Comparison of ENCODE assay signal across 9 cellular contexts in the genomic region with DNA sequence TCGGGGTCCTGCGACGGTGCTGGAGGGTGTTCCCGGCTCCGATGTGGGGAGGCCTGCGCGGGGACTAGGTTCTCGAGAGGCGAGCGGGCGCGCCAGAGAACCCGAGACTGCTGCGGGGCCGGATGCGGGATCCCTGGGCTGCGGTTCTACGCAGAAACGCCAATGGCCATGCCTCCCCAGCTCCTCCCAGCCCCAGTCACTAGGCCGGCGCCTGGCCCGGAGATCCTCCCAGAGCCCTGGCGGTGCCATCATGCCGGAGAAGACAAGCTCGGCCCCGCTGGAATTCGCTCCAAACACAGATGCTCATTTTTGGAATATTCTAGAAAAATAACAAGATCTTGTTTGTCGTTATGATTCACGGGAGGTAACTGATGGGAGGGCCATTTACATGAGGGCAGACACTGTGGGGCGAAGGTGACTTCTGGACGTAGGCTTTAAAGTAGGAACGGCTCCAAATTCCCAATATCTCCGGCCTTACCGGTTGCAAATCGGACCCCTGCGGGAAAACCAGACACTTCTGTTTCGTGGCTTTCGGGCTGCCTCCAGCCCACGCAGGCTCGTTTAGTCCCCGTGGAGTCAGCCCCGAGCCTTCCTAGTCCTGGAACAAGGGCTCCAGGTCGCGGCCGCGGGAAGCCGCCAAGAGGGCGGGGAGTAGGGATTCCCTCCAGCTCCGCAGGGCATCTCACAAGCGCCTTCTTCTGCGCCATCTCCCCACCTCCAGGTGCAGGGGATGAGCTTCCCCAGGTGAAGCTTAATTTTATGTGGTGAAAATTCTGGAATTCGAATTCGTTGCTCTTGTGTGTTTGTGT.
A peak's percentile ranks its signal among the peaks of the same experiment; 100 is the strongest.
DNase-seq lines count a peak whose midpoint lies in the region; ATAC-seq and TF ChIP-seq lines count a peak whose summit lies in the region.
"Had no signal": no experiment of that assay in that cellular context is flagged by ENCODE, and none has a peak within 500 bp of the region (broad histone marks: within the 10 kb centered on the region; RNA-seq: fewer than 3 reads in every experiment).

No MANE protein-coding gene starts in this region.

- H3K4me1 ChIP-seq in heart left ventricle (peaks cover 0 to 51% (median 26%) of the 10 kb centered on the region in 12 donors), upper lobe of right lung (peaks cover 27% of the 10 kb centered on the region)

- peak overlapping the region in 1 of 10 donors; percentile 56 for H3K27ac Mint-ChIP-seq in naive thymus-derived CD8-positive, alpha-beta T cell

- intact Hi-C loops in heart left ventricle (cut with DNase I) (no loop called here), left ventricle myocardium superior (cut with micrococcal nuclease) (no loop called here), upper lobe of right lung (cut with DNase I) (no loop called here)

- H3K36me3 ChIP-seq in heart left ventricle (no peaks in the 10 kb centered on the region), upper lobe of right lung (no peaks in the 10 kb centered on the region)

- peaks cover 48 to 100% (median 83%) of the 10 kb centered on the region in 5 donors for H3K27me3 Mint-ChIP-seq in naive thymus-derived CD8-positive, alpha-beta T cell

- TF ChIP-seq POLR2A in heart left ventricle (IDR thresholded peaks at IDR 0.05) = no peak

- H3K36me3 Mint-ChIP-seq in naive thymus-derived CD8-positive, alpha-beta T cell = peaks cover 0 to 2% (median 0%) of the 10 kb centered on the region in 3 donors

- no peak overlapping the region for H3K27ac ChIP-seq in heart left ventricle
- H3K27ac ChIP-seq in cingulate gyrus (ENCODE audit: low read depth, low read length) = peak overlapping the region; percentile 19
- H3K27ac ChIP-seq in upper lobe of right lung = no peak overlapping the region

- H3K27me3 ChIP-seq in heart left ventricle (peaks cover 65 to 100% (median 98%) of the 10 kb centered on the region in 9 donors), upper lobe of right lung (peaks cover 98% of the 10 kb centered on the region)

- no peak for ATAC-seq in heart left ventricle
- no peak for ATAC-seq in left ventricle myocardium superior
- ATAC-seq in naive thymus-derived CD8-positive, alpha-beta T cell = no peak
- ATAC-seq in upper lobe of right lung = no peak

- 4 to 5% (median 5%) methylated on average over 47 to 53 of the region's 53 CpGs for WGBS in heart left ventricle, 4 donors

- DNase-seq in heart left ventricle (no peak), left ventricle myocardium superior (no peak), upper lobe of right lung (no peak), GM19238 (ENCODE audit: insufficient read length, low spot score) (no peak), NOMO-1 treated with DMSO at 0.1 percent for 48 hours (lab: John Stamatoyannopoulos, UW; ENCODE audit: unreplicated experiment) (no peak), NCI-H1694 (lab: John Stamatoyannopoulos, UW) (no peak)
- no peak for DNase-seq in naive thymus-derived CD8-positive, alpha-beta T cell
- DNase-seq: MV-4-11 had no signal

- H3K9me3 Mint-ChIP-seq in naive thymus-derived CD8-positive, alpha-beta T cell = peaks cover 0 to 2% (median 0%) of the 10 kb centered on the region in 9 donors

- H3K9me3 ChIP-seq in heart left ventricle (no peaks in the 10 kb centered on the region), upper lobe of right lung (no peaks in the 10 kb centered on the region)

- H3K4me3 ChIP-seq in heart left ventricle = peak overlapping the region in 10 of 12 donors; percentile 13 to 48 (median 28)
- H3K4me3 ChIP-seq in upper lobe of right lung = peak overlapping the region; percentile 32

- TF ChIP-seq CTCF in heart left ventricle (IDR thresholded peaks at IDR 0.05) (no peak), upper lobe of right lung (IDR thresholded peaks at IDR 0.05) (no peak)

- POLR2A ChIA-PET in naive thymus-derived CD8-positive, alpha-beta T cell (lab: Charles Lee) = no interaction called here

- H3K4me3 Mint-ChIP-seq in naive thymus-derived CD8-positive, alpha-beta T cell = peak overlapping the region; percentile 73 to 93 (median 91)

- peaks cover 20 to 55% (median 45%) of the 10 kb centered on the region in 4 donors for H3K4me1 Mint-ChIP-seq in naive thymus-derived CD8-positive, alpha-beta T cell
